In the genomic region with DNA sequence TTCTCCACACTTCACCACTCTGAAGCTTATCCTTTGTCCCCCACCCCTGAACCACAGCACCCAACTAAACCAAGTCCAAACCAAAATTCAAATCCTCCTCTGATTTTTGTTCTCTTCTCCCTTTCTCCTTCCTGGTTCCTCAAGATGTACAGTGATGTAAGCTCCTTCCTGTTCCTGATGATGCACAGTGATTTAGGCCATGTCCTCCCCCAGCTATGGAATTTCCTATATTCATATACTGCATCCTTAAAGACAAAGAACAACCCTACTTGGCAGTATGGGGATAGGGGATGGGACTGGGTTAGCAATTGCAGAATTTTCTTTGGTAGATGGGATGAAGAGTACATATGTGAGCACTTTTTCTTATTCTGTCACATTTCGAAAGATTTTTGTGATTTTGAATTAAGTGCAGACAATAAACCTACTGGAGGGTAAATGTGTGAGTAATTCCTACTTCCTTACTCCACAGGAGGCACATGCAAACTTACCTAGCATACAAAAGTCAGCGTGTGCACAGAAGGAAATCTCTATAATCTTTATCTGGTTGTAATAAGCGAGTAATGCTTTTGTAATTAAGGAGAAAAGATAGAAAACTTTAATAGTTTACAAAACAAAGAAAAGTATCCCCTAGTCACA, we compare ENCODE assay signal across 19 cellular contexts.
A peak's percentile ranks its signal among the peaks of the same experiment; 100 is the strongest.
DNase-seq lines count a peak whose midpoint lies in the region; ATAC-seq and TF ChIP-seq lines count a peak whose summit lies in the region.
"Had no signal": no experiment of that assay in that cellular context is flagged by ENCODE, and none has a peak within 500 bp of the region (broad histone marks: within the 10 kb centered on the region; RNA-seq: fewer than 3 reads in every experiment).

No MANE protein-coding gene starts in this region.

- intact Hi-C loops in A673 (cut with micrococcal nuclease; ENCODE audit: unreplicated experiment) (no loop called here), gastrocnemius medialis (cut with DNase I; ENCODE audit: low total_unique reads) (no loop called here)

- H3K36me3 ChIP-seq in A673 (ENCODE audit: insufficient read depth, low read length, poor library complexity, severe bottlenecking), result no peaks in the 10 kb centered on the region
- no peaks in the 10 kb centered on the region for H3K36me3 ChIP-seq in gastrocnemius medialis
- H3K36me3 ChIP-seq: thoracic aorta had no signal

- DNase-seq in A673 (ENCODE audit: low spot score), result peak; percentile 52
- peak; percentile 13 for DNase-seq in EL
- no peak for DNase-seq in activated naive CD8-positive, alpha-beta T cell treated with anti-CD3 and anti-CD28 coated beads, Interleukin-2, amount 50 U/mL, for 24 hours
- DNase-seq in immature natural killer cell, result no peak
- DNase-seq in erythroblast (lab: John Stamatoyannopoulos, UW), result no peak
- no peak for DNase-seq in gastrocnemius medialis
- no peak for DNase-seq in NCI-H187 (lab: John Stamatoyannopoulos, UW)
- DNase-seq: activated CD4-positive, alpha-beta T cell treated with anti-CD3 and anti-CD28 coated beads for 36 hours; amniotic stem cell; CD4-positive, alpha-beta T cell; cerebellar nuclear complex; kidney; NCI-H1417; NCI-H526; retina; Right ventricle myocardium superior had no signal

- in situ Hi-C loops in gastrocnemius medialis (cut with MboI; ENCODE audit: low sequenced_read_pairs in 4 of 4), result no loop called here

- H3K27me3 ChIP-seq in A673 (replicated peaks; ENCODE audit: insufficient read depth, low read depth, low read length, poor library complexity) (no peaks in the 10 kb centered on the region), gastrocnemius medialis (no peaks in the 10 kb centered on the region)
- H3K27me3 ChIP-seq: hepatocyte had no signal

- peaks cover 8% of the 10 kb centered on the region for H3K4me1 ChIP-seq in A673 (ENCODE audit: insufficient read depth, low read length, poor library complexity, severe bottlenecking)
- no peaks in the 10 kb centered on the region for H3K4me1 ChIP-seq in gastrocnemius medialis

- POLR2A ChIA-PET in A673 (lab: Charles Lee; ENCODE audit: low non-redundant PET), result no interaction called here

- H3K4me1 Mint-ChIP-seq in activated naive CD8-positive, alpha-beta T cell treated with anti-CD3 and anti-CD28 coated beads, Interleukin-2, amount 50 U/mL, for 24 hours, result peaks cover 54% of the 10 kb centered on the region
- peaks cover 34 to 35% of the 10 kb centered on the region in 2 donors for H3K4me1 Mint-ChIP-seq in immature natural killer cell

- peaks cover 4% of the 10 kb centered on the region for H3K9me3 Mint-ChIP-seq in activated naive CD8-positive, alpha-beta T cell treated with anti-CD3 and anti-CD28 coated beads, Interleukin-2, amount 50 U/mL, for 24 hours
- peaks cover 0 to 3% (median 0%) of the 10 kb centered on the region in 6 donors for H3K9me3 Mint-ChIP-seq in immature natural killer cell
- H3K9me3 Mint-ChIP-seq: CD4-positive, alpha-beta T cell had no signal

- no TSS peak for BruUV-seq in A673 (replicated peaks; lab: Mats Ljungman, UMichigan)

- H3K4me3 ChIP-seq in A673 (ENCODE audit: low read depth, low read length, poor library complexity, severe bottlenecking), result no peak overlapping the region
- H3K4me3 ChIP-seq in gastrocnemius medialis, result no peak overlapping the region
- H3K4me3 ChIP-seq: hepatocyte, thoracic aorta had no signal

- peaks cover 2% of the 10 kb centered on the region for H3K36me3 Mint-ChIP-seq in activated naive CD8-positive, alpha-beta T cell treated with anti-CD3 and anti-CD28 coated beads, Interleukin-2, amount 50 U/mL, for 24 hours (ENCODE audit: low read depth)
- peaks cover 0 to 10% (median under 1%) of the 10 kb centered on the region in 3 donors for H3K36me3 Mint-ChIP-seq in immature natural killer cell

- CTCF ChIA-PET in A673 (lab: Charles Lee), result no interaction called here

- peak overlapping the region; percentile 49 for H3K27ac Mint-ChIP-seq in activated naive CD8-positive, alpha-beta T cell treated with anti-CD3 and anti-CD28 coated beads, Interleukin-2, amount 50 U/mL, for 24 hours
- peak overlapping the region in 4 of 6 donors; percentile 19 to 84 (median 50) for H3K27ac Mint-ChIP-seq in immature natural killer cell
- H3K27ac Mint-ChIP-seq: activated CD4-positive, alpha-beta T cell treated with anti-CD3 and anti-CD28 coated beads for 36 hours; CD4-positive, alpha-beta T cell had no signal

- no peak for TF ChIP-seq POLR2A in erythroblast (IDR thresholded peaks at IDR 0.05; ENCODE audit: low read length)
- no peak for TF ChIP-seq POLR2A in gastrocnemius medialis (IDR thresholded peaks at IDR 0.05)

- H3K9me3 ChIP-seq in A673 (ENCODE audit: low read depth, low read length, poor library complexity, severe bottlenecking) (no peaks in the 10 kb centered on the region), gastrocnemius medialis (no peaks in the 10 kb centered on the region)
- H3K9me3 ChIP-seq: thoracic aorta had no signal

- no peak overlapping the region for H3K4me3 Mint-ChIP-seq in activated naive CD8-positive, alpha-beta T cell treated with anti-CD3 and anti-CD28 coated beads, Interleukin-2, amount 50 U/mL, for 24 hours
- no peak overlapping the region for H3K4me3 Mint-ChIP-seq in immature natural killer cell
- H3K4me3 Mint-ChIP-seq: activated CD4-positive, alpha-beta T cell treated with anti-CD3 and anti-CD28 coated beads for 36 hours; CD4-positive, alpha-beta T cell had no signal

- no peak for TF ChIP-seq CTCF in A673 (conservative IDR thresholded peaks at IDR 0.05; ENCODE audit: low read depth, low read length)
- TF ChIP-seq CTCF in gastrocnemius medialis (IDR thresholded peaks at IDR 0.05 in 4 of 5, conservative IDR thresholded peaks at IDR 0.05 in 1 of 5), result no peak

- no peak overlapping the region for H3K27ac ChIP-seq in A673 (ENCODE audit: low read depth, low read length, poor library complexity, severe bottlenecking)
- peak overlapping the region in 1 of 4 donors; percentile 5 for H3K27ac ChIP-seq in gastrocnemius medialis
- H3K27ac ChIP-seq: hepatocyte, thoracic aorta had no signal

- H3K27me3 Mint-ChIP-seq in activated naive CD8-positive, alpha-beta T cell treated with anti-CD3 and anti-CD28 coated beads, Interleukin-2, amount 50 U/mL, for 24 hours, result no peaks in the 10 kb centered on the region
- peaks cover 0 to 2% (median 2%) of the 10 kb centered on the region in 3 donors for H3K27me3 Mint-ChIP-seq in immature natural killer cell (ENCODE audit: low read depth in 3 of 3)
- H3K27me3 Mint-ChIP-seq: CD4-positive, alpha-beta T cell had no signal

- no peak for ATAC-seq in activated naive CD8-positive, alpha-beta T cell treated with anti-CD3 and anti-CD28 coated beads, Interleukin-2, amount 50 U/mL, for 24 hours
- ATAC-seq in HG03045 (IDR thresholded peaks at IDR 0.05; ENCODE audit: unreplicated experiment) (no peak), gastrocnemius medialis (no peak)

Comparison
In these comparisons a context has a peak if more than half of its experiments do, and no peak if none do; other contexts are left out.
1. DNase-seq: peak in A673 (single experiment) and EL (single experiment); none in activated naive CD8-positive, alpha-beta T cell treated with anti-CD3 and anti-CD28 coated beads, Interleukin-2, amount 50 U/mL, for 24 hours (single experiment), immature natural killer cell (0 of 3), erythroblast (0 of 2), gastrocnemius medialis (0 of 2) and NCI-H187 (0 of 2).